In the genomic region with DNA sequence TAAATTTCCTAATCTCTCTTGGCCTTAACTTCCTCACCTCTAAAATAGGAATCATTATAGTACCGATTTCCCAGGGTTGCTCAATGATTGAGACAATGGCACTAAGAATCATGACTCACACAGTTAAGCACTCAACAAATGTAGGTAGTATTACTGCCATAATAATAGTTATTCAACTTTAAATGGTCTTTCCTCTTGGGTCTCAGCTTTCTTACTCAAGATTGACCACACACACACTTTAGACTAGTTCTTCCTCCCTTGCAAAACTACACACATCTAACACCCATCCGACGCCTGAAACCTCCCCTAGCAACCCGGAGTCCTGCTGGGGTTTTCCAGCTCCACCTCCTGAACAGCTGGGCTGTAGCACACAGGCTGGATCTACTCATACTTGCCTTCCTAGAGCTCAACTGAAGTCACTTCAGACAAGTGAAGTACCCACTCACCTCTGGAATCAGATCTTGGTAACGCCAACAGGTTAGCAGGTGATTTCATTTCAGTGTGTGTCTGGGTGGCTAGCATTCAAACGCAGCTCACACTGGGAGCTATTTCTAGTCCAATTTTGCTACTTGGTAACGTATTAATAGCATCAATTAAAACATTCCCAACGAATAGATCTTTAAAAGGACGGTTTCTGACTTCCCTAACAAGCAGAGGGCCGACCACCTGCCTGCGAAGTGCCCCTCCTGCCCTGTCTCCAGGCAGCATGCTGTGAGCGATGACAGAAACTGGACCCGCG, we compare ENCODE assay signal across 8 cellular contexts. TPM values are rescaled to one million over a fixed set of nuclear protein-coding genes. Genes with fewer than 3 reads are reported as not detected.
DNase-seq lines count a peak whose midpoint lies in the region; ATAC-seq and TF ChIP-seq lines count a peak whose summit lies in the region.

No MANE protein-coding gene starts in this region.

- peaks cover 22% of the 10 kb centered on the region for H3K4me1 ChIP-seq in iPS-15b (ENCODE audit: control insufficient read depth, insufficient read depth, low read length)
- peaks cover 24 to 68% (median 54%) of the 10 kb centered on the region in 6 donors for H3K4me1 ChIP-seq in spleen

- peaks cover 6 to 15% of the 10 kb centered on the region in 2 donors for H3K36me3 Mint-ChIP-seq in activated naive CD4-positive, alpha-beta T cell treated with anti-CD3 and anti-CD28 coated beads, Interleukin-2, amount 50 U/mL, for 72 hours

- ATAC-seq in GM21447 (IDR thresholded peaks at IDR 0.05; ENCODE audit: unreplicated experiment): peak; percentile 56
- ATAC-seq in activated naive CD4-positive, alpha-beta T cell treated with anti-CD3 and anti-CD28 coated beads, Interleukin-2, amount 50 U/mL, for 72 hours: peak; percentile 81 to 82

- WGBS in spleen, 5 donors: 2 to 6% (median 4%) methylated on average over 12 to 14 of the region's 14 CpGs

- peak overlapping the region; percentile 80 to 95 for H3K27ac Mint-ChIP-seq in activated naive CD4-positive, alpha-beta T cell treated with anti-CD3 and anti-CD28 coated beads, Interleukin-2, amount 50 U/mL, for 72 hours

- intact Hi-C loops in spleen (cut with DNase I; ENCODE audit: low total_unique reads): no loop called here

- peak overlapping the region; percentile 79 for H3K27ac ChIP-seq in RWPE1
- H3K27ac ChIP-seq in spleen: peak overlapping the region; percentile 30 to 93 (median 86)

- H3K4me3 ChIP-seq in iPS-15b (ENCODE audit: low read depth, low read length) (peak overlapping the region; percentile 72), spleen (peak overlapping the region; percentile 67 to 99 (median 94))

- H3K27me3 ChIP-seq in iPS-15b (ENCODE audit: control insufficient read depth, insufficient read depth, low read length): no peaks in the 10 kb centered on the region
- H3K27me3 ChIP-seq in spleen (replicated peaks in 1 of 7): no peaks in the 10 kb centered on the region

- peak; percentile 76 for DNase-seq in EH (ENCODE audit: low read depth)
- peak; percentile 76 for DNase-seq in HT1080 (ENCODE audit: low read depth)
- DNase-seq in RWPE1 (ENCODE audit: low spot score): peak; percentile 77
- DNase-seq in activated naive CD4-positive, alpha-beta T cell treated with anti-CD3 and anti-CD28 coated beads, Interleukin-2, amount 50 U/mL, for 72 hours (ENCODE audit: low spot score in 2 of 2): peak; percentile 55 to 74
- no peak for DNase-seq in spleen
- no peak for DNase-seq in DMS114 treated with DMSO at 0.1 percent for 48 hours (lab: John Stamatoyannopoulos, UW; ENCODE audit: unreplicated experiment)

- H3K9me3 Mint-ChIP-seq in activated naive CD4-positive, alpha-beta T cell treated with anti-CD3 and anti-CD28 coated beads, Interleukin-2, amount 50 U/mL, for 72 hours: no peaks in the 10 kb centered on the region

- peak overlapping the region; percentile 47 for H3K9ac ChIP-seq in iPS-15b (ENCODE audit: low read depth, low read length)

- POLR2A ChIA-PET in RWPE1 (lab: Yijun Ruan, JAX; ENCODE audit: low non-redundant PET): no interaction called here

- no peaks in the 10 kb centered on the region for H3K9me3 ChIP-seq in iPS-15b (ENCODE audit: control insufficient read depth, insufficient read depth, low read length)
- no peaks in the 10 kb centered on the region for H3K9me3 ChIP-seq in spleen

- no peaks in the 10 kb centered on the region for H3K36me3 ChIP-seq in iPS-15b (ENCODE audit: control insufficient read depth, insufficient read depth, low read length)
- H3K36me3 ChIP-seq in spleen: no peaks in the 10 kb centered on the region

- CTCF ChIA-PET in RWPE1 (lab: Yijun Ruan, JAX): interaction anchor here (0.6 kb wide), 1 partner anchor 420 kb away, joined by 4 read pairs; no protein-coding TSS in a partner anchor

- no peak for TF ChIP-seq POLR2A in spleen (IDR thresholded peaks at IDR 0.05)

- TF ChIP-seq CTCF in RWPE1 (conservative IDR thresholded peaks at IDR 0.05; ENCODE audit: low read depth) (no peak), spleen (IDR thresholded peaks at IDR 0.05 in 8 of 11, conservative IDR thresholded peaks at IDR 0.05 in 3 of 11) (no peak)

RNA-seq across cellular contexts. Expression of a gene that starts 1.2 kb away (rescaled TPM):
- total RNA-seq in HT1080 (2014; rRNA removed; shearing (Covaris generic)): 21.5 and 38.0 TPM in 2 replicates
- 52.8 and 54.4 TPM in 2 replicates for polyA plus RNA-seq in HT1080 (2015; cell fraction: cytosol; rRNA removed)
- polyA plus RNA-seq in HT1080 (2015; cell fraction: nucleus; rRNA removed): 35.4 and 46.8 TPM in 2 replicates
- 10 to 100 TPM; 37.0 to 59.5 TPM for total RNA-seq in activated naive CD4-positive, alpha-beta T cell treated with anti-CD3 and anti-CD28 coated beads, Interleukin-2, amount 50 U/mL, for 72 hours
- 10 to 100 TPM; 32.1 to 60.1 (median 44.3) TPM for total RNA-seq in spleen
- polyA plus RNA-seq in spleen: 10 to 100 TPM in 2 of 3 donors, 1 to 10 TPM in 1; 9.5 to 14.1 (median 13.0) TPM

Comparison
In these comparisons a context has a peak if more than half of its experiments do, and no peak if none do; other contexts are left out.
1. DNase-seq: peak in EH (single experiment), HT1080 (single experiment), RWPE1 (single experiment) and activated naive CD4-positive, alpha-beta T cell treated with anti-CD3 and anti-CD28 coated beads, Interleukin-2, amount 50 U/mL, for 72 hours (2 of 2); none in spleen (single experiment) and DMS114 treated with DMSO at 0.1 percent for 48 hours (single experiment).